Comparison of ENCODE assay signal across 18 cellular contexts in genomic region chr3:23953523-23953922, GRCh38.
"Had no signal": no experiment of that assay in that cellular context is flagged by ENCODE, and none has a peak within 500 bp of the region (broad histone marks: within the 10 kb centered on the region; RNA-seq: fewer than 3 reads in every experiment).

No MANE protein-coding gene starts in this region.

- H3K27ac ChIP-seq: testis, VCaP had no signal

- H3K4me3 Mint-ChIP-seq: brain; dendritic cell treated with granulocyte-macrophage colony-stimulating factor and Interleukin-4, amounts not matched to agents 40 ng/mL and 50 ng/mL, for 4 days; natural killer cell treated with Interleukin-12 subunit alpha and Interleukin-12 subunit beta and Interleukin-15 and Interleukin-18, amount 100 ng/mL, for 72 hours had no signal

- H3K4me3 ChIP-seq: mucosa of descending colon, testis had no signal

- H3K27ac Mint-ChIP-seq: activated T-helper 2 cell treated with anti-CD3 and anti-CD28 coated beads, Interferon-gamma antibody, Interleukin-2, Interleukin-4, amounts not matched to agents 10 μg/mL and 5 μg/mL and 100 μg/mL, durations not matched to agents 14 hours and 24 hours and 36 hours; dendritic cell treated with granulocyte-macrophage colony-stimulating factor and Interleukin-4, amounts not matched to agents 40 ng/mL and 50 ng/mL, for 4 days; stimulated activated naive CD8-positive, alpha-beta T cell treated with anti-CD3 and anti-CD28 coated beads, Interleukin-15, Interleukin-2, amounts not matched to agents 100 ng/mL and 50 ng/mL, for 24 hours had no signal

- ATAC-seq: natural killer cell treated with Interleukin-12 subunit alpha and Interleukin-12 subunit beta and Interleukin-15 and Interleukin-18, amount 100 ng/mL, for 72 hours had no signal

- H3K9me3 Mint-ChIP-seq: activated T-helper 2 cell treated with anti-CD3 and anti-CD28 coated beads, Interferon-gamma antibody, Interleukin-2, Interleukin-4, amounts not matched to agents 10 μg/mL and 5 μg/mL and 100 μg/mL, durations not matched to agents 14 hours and 24 hours and 36 hours; brain; dendritic cell treated with granulocyte-macrophage colony-stimulating factor and Interleukin-4, amounts not matched to agents 40 ng/mL and 50 ng/mL, for 4 days; natural killer cell treated with Interleukin-12 subunit alpha and Interleukin-12 subunit beta and Interleukin-15 and Interleukin-18, amount 100 ng/mL, for 72 hours; stimulated activated naive CD8-positive, alpha-beta T cell treated with anti-CD3 and anti-CD28 coated beads, Interleukin-15, Interleukin-2, amounts not matched to agents 100 ng/mL and 50 ng/mL, for 24 hours had no signal

- H3K36me3 Mint-ChIP-seq: natural killer cell treated with Interleukin-12 subunit alpha and Interleukin-12 subunit beta and Interleukin-15 and Interleukin-18, amount 100 ng/mL, for 72 hours had no signal

- DNase-seq: activated CD4-positive, alpha-beta T cell treated with anti-CD3 and anti-CD28 coated beads for 4 hours; activated CD8-positive, alpha-beta memory T cell treated with anti-CD3 and anti-CD28 coated beads for 24 hours; activated naive CD4-positive, alpha-beta T cell treated with anti-CD3 and anti-CD28 coated beads, Interleukin-2, amount 50 U/mL, for 16 hours; amniotic stem cell; erythroblast; mammary epithelial cell; mucosa of descending colon; occipital lobe; stimulated activated CD4-positive, alpha-beta T cell treated with anti-CD3 and anti-CD28 coated beads, Interleukin-4, amount 100 ng/mL, for 1 hour; stimulated activated CD8-positive, alpha-beta memory T cell treated with anti-CD3 and anti-CD28 coated beads, Interleukin-4, amount 100 ng/mL, for 48 hours; T1000; testis had no signal

- H3K27me3 ChIP-seq: testis had no signal

- H3K27me3 Mint-ChIP-seq: brain; dendritic cell treated with granulocyte-macrophage colony-stimulating factor and Interleukin-4, amounts not matched to agents 40 ng/mL and 50 ng/mL, for 4 days; natural killer cell treated with Interleukin-12 subunit alpha and Interleukin-12 subunit beta and Interleukin-15 and Interleukin-18, amount 100 ng/mL, for 72 hours; stimulated activated naive CD8-positive, alpha-beta T cell treated with anti-CD3 and anti-CD28 coated beads, Interleukin-15, Interleukin-2, amounts not matched to agents 100 ng/mL and 50 ng/mL, for 24 hours had no signal

- H3K9me3 ChIP-seq: mucosa of descending colon, testis had no signal
